11 cellular contexts compared by ENCODE assay signal in the genomic region with DNA sequence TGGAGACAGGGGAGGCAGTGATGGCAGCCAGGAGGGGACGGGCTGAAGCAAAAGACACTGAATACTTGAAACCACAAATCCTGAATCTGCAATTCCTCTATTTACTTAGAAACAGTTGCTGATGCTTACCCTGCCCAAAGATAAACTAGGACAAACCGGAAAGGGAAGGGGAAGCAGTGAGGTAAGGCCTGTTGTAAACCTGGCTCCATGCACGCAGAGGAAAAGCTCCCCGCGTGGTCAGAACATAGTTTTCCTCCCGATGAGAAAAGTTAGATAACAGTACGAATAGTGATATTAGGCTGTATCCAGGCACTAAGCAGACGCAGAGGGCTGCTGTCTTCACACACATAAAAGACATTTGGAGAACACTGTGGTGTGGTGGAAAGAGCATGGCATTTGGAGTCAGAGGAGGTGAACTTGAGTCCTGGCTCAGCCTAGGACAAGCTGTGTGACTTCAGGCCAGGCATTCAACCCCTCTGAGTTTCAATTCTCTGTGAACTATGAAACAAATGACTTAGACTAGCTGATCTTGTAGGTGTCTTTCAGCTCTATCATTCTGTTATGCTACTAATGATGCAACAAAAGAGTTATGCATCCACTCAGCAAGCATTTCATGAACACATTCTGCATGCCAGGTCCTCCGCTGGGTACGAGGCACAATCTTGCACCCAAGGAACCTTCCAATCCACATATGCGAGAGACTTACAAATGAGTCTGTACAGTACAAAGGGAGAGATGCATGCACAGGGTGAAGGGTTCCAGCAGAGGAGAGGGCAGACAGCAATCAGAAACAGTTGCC.
A peak's percentile ranks its signal among the peaks of the same experiment; 100 is the strongest.
DNase-seq lines count a peak whose midpoint lies in the region; ATAC-seq and TF ChIP-seq lines count a peak whose summit lies in the region.
"Had no signal": no experiment of that assay in that cellular context is flagged by ENCODE, and none has a peak within 500 bp of the region (broad histone marks: within the 10 kb centered on the region; RNA-seq: fewer than 3 reads in every experiment).

No MANE protein-coding gene starts in this region.

- no peak overlapping the region for H2BK15ac ChIP-seq in mesenchymal stem cell (ENCODE audit: low read depth, poor library complexity, severe bottlenecking)

- H3K14ac ChIP-seq in mesenchymal stem cell (ENCODE audit: low read length in 2 of 2) = no peak overlapping the region

- TF ChIP-seq CTCF in Panc1 (IDR thresholded peaks at IDR 0.05) (0 out of 2 replicates have a peak, but pooled peaks have one; percentile 7), testis (IDR thresholded peaks at IDR 0.05) (no peak)

- CTCF ChIA-PET in Panc1 (lab: Charles Lee) = interaction anchor here (1.0 kb wide), 1 partner anchor 121 kb away, joined by 3 read pairs; no protein-coding TSS in a partner anchor

- H2BK120ac ChIP-seq in mesenchymal stem cell (ENCODE audit: low read depth, low read length) = no peak overlapping the region

- peak overlapping the region; percentile 24; the same call in 1 of the 2 replicates for H3K27ac ChIP-seq in Panc1 (ENCODE audit: low read length)
- H3K27ac ChIP-seq in esophagus (ENCODE audit: low read depth in 2 of 2, low read length in 1 of 2) = peak overlapping the region; percentile 57 to 75
- no peak overlapping the region for H3K27ac ChIP-seq in mesenchymal stem cell (ENCODE audit: low read length, poor library complexity, severe bottlenecking)
- H3K27ac ChIP-seq in testis = peak overlapping the region; percentile 78 to 89
- H3K27ac ChIP-seq: HL-60 had no signal

- POLR2A ChIA-PET in Panc1 (lab: Charles Lee) = no interaction called here

- WGBS in esophagus, 2 donors = 62 to 64% methylated on average over 11 of the region's 11 CpGs
- 61% methylated on average over 10 of the region's 11 CpGs for WGBS in mesenchymal stem cell
- WGBS in testis, 2 donors = 55% methylated on average over 11 of the region's 11 CpGs

- H3K9me3 ChIP-seq in Panc1 (ENCODE audit: control insufficient read depth, insufficient read depth, low read depth, low read length) = no peaks in the 10 kb centered on the region
- no peaks in the 10 kb centered on the region for H3K9me3 ChIP-seq in esophagus (ENCODE audit: control insufficient read depth in 2 of 2, insufficient read depth in 1 of 2, low read depth in 1 of 2, low read length in 1 of 2)
- H3K9me3 ChIP-seq in mesenchymal stem cell (ENCODE audit: control insufficient read depth, low read length) = no peaks in the 10 kb centered on the region
- no peaks in the 10 kb centered on the region for H3K9me3 ChIP-seq in testis
- H3K9me3 ChIP-seq: pancreas had no signal

- no TSS peak for BruUV-seq in Panc1 (replicated peaks; lab: Mats Ljungman, UMichigan)

- no peak overlapping the region for H3K4me3 ChIP-seq in Panc1 (ENCODE audit: low read depth in 2 of 2, low read length in 2 of 2)
- no peak overlapping the region for H3K4me3 ChIP-seq in esophagus (ENCODE audit: low read depth in 1 of 2, low read length in 2 of 2)
- H3K4me3 ChIP-seq in mesenchymal stem cell (ENCODE audit: insufficient read depth in 1 of 2, low read depth in 1 of 2, low read length in 2 of 2) = no peak overlapping the region
- no peak overlapping the region for H3K4me3 ChIP-seq in testis
- H3K4me3 ChIP-seq: pancreas had no signal

- H3K23ac ChIP-seq in mesenchymal stem cell (ENCODE audit: low read length in 2 of 2) = no peak overlapping the region

- H2AK5ac ChIP-seq in mesenchymal stem cell (ENCODE audit: low read length, severe bottlenecking) = no peak overlapping the region

- H3K4ac ChIP-seq in mesenchymal stem cell (ENCODE audit: low read depth in 1 of 2, low read length in 2 of 2) = no peak overlapping the region

- H2AFZ ChIP-seq in mesenchymal stem cell (ENCODE audit: low read depth, low read length) = no peak overlapping the region

- no peak overlapping the region for H2BK12ac ChIP-seq in mesenchymal stem cell (ENCODE audit: low read length in 2 of 2)

- peak overlapping the region; percentile 78 for H3K9ac ChIP-seq in mesenchymal stem cell (ENCODE audit: low read length)

- no peak for ATAC-seq in Panc1
- ATAC-seq in GM21423 (IDR thresholded peaks at IDR 0.05; ENCODE audit: unreplicated experiment) = no peak
- no peak for ATAC-seq in SK-N-SH treated with all-trans-retinoic acid at 6 μM for 48 hours
- no peak for ATAC-seq in HG03175 (IDR thresholded peaks at IDR 0.05; ENCODE audit: unreplicated experiment)

- no peak overlapping the region for H4K91ac ChIP-seq in mesenchymal stem cell (ENCODE audit: low read length)

- H3K4me2 ChIP-seq in mesenchymal stem cell (ENCODE audit: low read length, poor library complexity, severe bottlenecking) = no peak overlapping the region

- TF ChIP-seq POLR2A in testis (IDR thresholded peaks at IDR 0.05) = no peak

- no peak for DNase-seq in Panc1 (ENCODE audit: low read depth, low spot score)
- DNase-seq in mesenchymal stem cell = peak; percentile 25
- no peak for DNase-seq in testis
- DNase-seq in T1000 (lab: John Stamatoyannopoulos, UW) = no peak
- DNase-seq: NCI-H2081 treated with DMSO at 0.1 percent for 48 hours, pancreas had no signal

- no peak overlapping the region for H3K18ac ChIP-seq in mesenchymal stem cell (ENCODE audit: low read depth in 1 of 2, low read length in 2 of 2)

- H2BK5ac ChIP-seq in mesenchymal stem cell (ENCODE audit: low read depth, low read length, poor library complexity, severe bottlenecking) = no peak overlapping the region

- H3K36me3 ChIP-seq in Panc1 (ENCODE audit: control insufficient read depth, insufficient read depth, low read length) (no peaks in the 10 kb centered on the region), esophagus (ENCODE audit: control insufficient read depth in 2 of 2, insufficient read depth in 2 of 2, low read length in 1 of 2) (no peaks in the 10 kb centered on the region), mesenchymal stem cell (ENCODE audit: control insufficient read depth in 1 of 2, insufficient read depth in 2 of 2, low read depth in 1 of 2, low read length in 2 of 2) (no peaks in the 10 kb centered on the region), testis (ENCODE audit: low read depth, missing control alignments) (no peaks in the 10 kb centered on the region)
- H3K36me3 ChIP-seq: pancreas had no signal

- no peaks in the 10 kb centered on the region for H3K27me3 ChIP-seq in Panc1 (ENCODE audit: control insufficient read depth, insufficient read depth, low read length)
- H3K27me3 ChIP-seq in esophagus (ENCODE audit: control insufficient read depth in 1 of 2, insufficient read depth in 2 of 2, low read length in 2 of 2) = no peaks in the 10 kb centered on the region
- H3K27me3 ChIP-seq in mesenchymal stem cell (ENCODE audit: control insufficient read depth in 1 of 2, insufficient read depth in 1 of 2, low read length in 2 of 2) = no peaks in the 10 kb centered on the region
- H3K27me3 ChIP-seq in testis = no peaks in the 10 kb centered on the region
- H3K27me3 ChIP-seq: pancreas had no signal

- no peaks in the 10 kb centered on the region for H3K79me1 ChIP-seq in mesenchymal stem cell (replicated peaks; ENCODE audit: low read length, poor library complexity, severe bottlenecking)

- intact Hi-C loops in Panc1 (cut with micrococcal nuclease; ENCODE audit: unreplicated experiment) = no loop called here
- intact Hi-C loops in testis (cut with DNase I; ENCODE audit: low total_unique reads) = no loop called here

- in situ Hi-C loops in Panc1 (cut with HindIII; ENCODE audit: low pct_unique_long_range_greater_than_20kb, low sequenced_read_pairs) = no loop called here

- H3K4me1 ChIP-seq in Panc1 (ENCODE audit: control insufficient read depth, insufficient read depth, low read length) = peaks cover 19% of the 10 kb centered on the region
- peaks cover 0 to 3% of the 10 kb centered on the region in 2 donors for H3K4me1 ChIP-seq in esophagus (ENCODE audit: control insufficient read depth in 2 of 2, insufficient read depth in 2 of 2, low read length in 1 of 2)
- H3K4me1 ChIP-seq in mesenchymal stem cell (ENCODE audit: control insufficient read depth, insufficient read depth, low read depth, low read length) = no peaks in the 10 kb centered on the region
- H3K4me1 ChIP-seq in testis = peaks cover 27% of the 10 kb centered on the region

- H4K8ac ChIP-seq in mesenchymal stem cell (ENCODE audit: low read length) = no peak overlapping the region

TF ChIP-seq in SK-N-SH treated with all-trans-retinoic acid at 6 μM for 48 hours, 23 proteins besides CTCF, POLR2A, EP300 and RAD21 (continues in another document):
- TF ChIP-seq ARNTL (CRISPR knock-in tag; IDR thresholded peaks at IDR 0.05; ENCODE audit: borderline replicate concordance, low read depth) (no peak), OSR1 (CRISPR knock-in tag; IDR thresholded peaks at IDR 0.05) (no peak), TOX (CRISPR knock-in tag; IDR thresholded peaks at IDR 0.05; ENCODE audit: borderline replicate concordance) (no peak), ZFP30 (CRISPR knock-in tag; IDR thresholded peaks at IDR 0.05) (no peak), PPARA (CRISPR knock-in tag; IDR thresholded peaks at IDR 0.05; ENCODE audit: borderline replicate concordance) (no peak), ESRRG (CRISPR knock-in tag; IDR thresholded peaks at IDR 0.05) (no peak)
- TF ChIP-seq, protein P1, sequence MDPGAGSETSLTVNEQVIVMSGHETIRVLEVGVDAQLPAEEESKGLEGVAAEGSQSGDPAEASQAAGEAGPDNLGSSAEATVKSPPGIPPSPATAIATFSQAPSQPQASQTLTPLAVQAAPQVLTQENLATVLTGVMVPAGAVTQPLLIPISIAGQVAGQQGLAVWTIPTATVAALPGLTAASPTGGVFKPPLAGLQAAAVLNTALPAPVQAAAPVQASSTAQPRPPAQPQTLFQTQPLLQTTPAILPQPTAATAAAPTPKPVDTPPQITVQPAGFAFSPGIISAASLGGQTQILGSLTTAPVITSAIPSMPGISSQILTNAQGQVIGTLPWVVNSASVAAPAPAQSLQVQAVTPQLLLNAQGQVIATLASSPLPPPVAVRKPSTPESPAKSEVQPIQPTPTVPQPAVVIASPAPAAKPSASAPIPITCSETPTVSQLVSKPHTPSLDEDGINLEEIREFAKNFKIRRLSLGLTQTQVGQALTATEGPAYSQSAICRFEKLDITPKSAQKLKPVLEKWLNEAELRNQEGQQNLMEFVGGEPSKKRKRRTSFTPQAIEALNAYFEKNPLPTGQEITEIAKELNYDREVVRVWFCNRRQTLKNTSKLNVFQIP (CRISPR knock-in tag; IDR thresholded peaks at IDR 0.05; ENCODE audit: borderline replicate concordance, low read depth) = no peak
